In the genomic region with DNA sequence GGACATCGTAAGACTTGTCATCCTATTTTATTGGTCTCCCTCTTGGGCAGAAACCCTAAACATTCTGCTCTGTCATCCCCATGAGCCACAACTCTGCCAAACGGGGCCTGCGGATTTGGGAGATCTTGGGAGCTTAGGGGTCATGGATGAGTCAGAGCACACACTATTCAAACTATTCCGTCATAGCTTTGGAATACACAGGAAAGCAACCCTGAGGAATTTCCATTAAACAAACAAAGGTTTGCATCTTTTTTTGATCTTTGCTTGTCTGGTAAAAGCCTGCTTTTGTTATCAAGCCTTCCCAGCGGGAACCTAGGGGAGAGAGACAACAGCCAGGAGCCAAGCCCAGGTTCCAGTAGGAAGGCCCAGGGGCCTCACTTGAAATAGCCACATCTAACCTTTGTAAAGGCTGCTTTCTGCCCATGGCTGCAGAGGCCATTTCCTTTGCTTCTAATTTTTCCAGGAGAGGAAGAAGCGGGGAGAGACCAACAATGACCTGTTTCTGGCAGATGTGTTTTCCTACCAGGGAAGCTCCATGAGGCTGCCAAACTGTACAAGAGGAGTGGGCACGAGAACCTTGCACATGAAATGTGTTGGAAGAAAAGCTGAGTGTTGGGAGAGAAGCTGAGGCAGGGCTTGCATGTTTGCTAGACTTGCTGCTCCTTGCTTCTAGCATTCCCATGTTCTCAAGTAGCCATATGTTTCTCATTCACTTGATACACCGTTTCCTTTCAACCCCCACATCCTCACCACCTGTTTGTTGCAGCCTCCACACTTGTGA, we compare ENCODE assay signal across 8 cellular contexts. TPM values are rescaled to one million over a fixed set of nuclear protein-coding genes. Genes with fewer than 3 reads are reported as not detected.
DNase-seq lines count a peak whose midpoint lies in the region; ATAC-seq, FAIRE-seq and TF ChIP-seq lines count a peak whose summit lies in the region.
"Not testable (repeated sequence)": the region's sequence is repeated elsewhere in the genome, so short reads cannot be mapped to it uniquely, and the experiment has no call there.

No MANE protein-coding gene starts in this region.

- H3K9ac ChIP-seq in skeletal muscle satellite cell (ENCODE audit: low read depth, low read length): not testable (repeated sequence)

- H3K36me3 ChIP-seq in esophagus (ENCODE audit: control insufficient read depth in 2 of 2, insufficient read depth in 2 of 2, low read length in 1 of 2) (peaks cover 11 to 17% of the 10 kb centered on the region in 2 donors), right atrium auricular region (peaks cover 42% of the 10 kb centered on the region), skeletal muscle satellite cell (ENCODE audit: insufficient read depth, low read length) (peaks cover 35% of the 10 kb centered on the region)
- not testable (repeated sequence) for H3K36me3 ChIP-seq in mucosa of descending colon (ENCODE audit: low read depth)

- POLR2A ChIA-PET in A549 (lab: Yijun Ruan, JAX): interaction anchor here (1.7 kb wide), 1 partner anchor 11 kb away, joined by 8 read pairs; no protein-coding TSS in a partner anchor

- H3K9me3 ChIP-seq in A549; esophagus (ENCODE audit: control insufficient read depth in 2 of 2, insufficient read depth in 1 of 2, low read depth in 1 of 2, low read length in 1 of 2); right atrium auricular region; mucosa of descending colon; skeletal muscle satellite cell (replicated peaks; ENCODE audit: low read length): not testable (repeated sequence)

- FAIRE-seq in A549 (lab: Jason Lieb, UNC): peak; percentile 72
- FAIRE-seq in RCC 7860 (lab: Jason Lieb, UNC): not testable (repeated sequence)

- peak; percentile 85 to 87 for ATAC-seq in A549
- peak; percentile 43 for ATAC-seq in mucosa of descending colon

- TF ChIP-seq CTCF in A549 (IDR thresholded peaks at IDR 0.05); right atrium auricular region (IDR thresholded peaks at IDR 0.05); mucosa of descending colon (IDR thresholded peaks at IDR 0.05): not testable (repeated sequence)

- H3K4me2 ChIP-seq in A549 (peak overlapping the region; percentile 60), skeletal muscle satellite cell (ENCODE audit: low read length) (peak overlapping the region; percentile 27)

- not testable (repeated sequence) for H3K4me3 ChIP-seq in A549; esophagus (ENCODE audit: low read depth in 1 of 2, low read length in 2 of 2); right atrium auricular region; mucosa of descending colon; skeletal muscle satellite cell (ENCODE audit: low read length)

- WGBS in A549 (ENCODE audit: missing lambda C conversion rate): 10% methylated on average over 7 of the region's 8 CpGs
- WGBS in esophagus, 2 donors: 41 to 60% methylated on average over 8 of the region's 8 CpGs

- not testable (repeated sequence) for H3K27me3 ChIP-seq in esophagus (ENCODE audit: control insufficient read depth in 1 of 2, insufficient read depth in 2 of 2, low read length in 2 of 2); right atrium auricular region; skeletal muscle satellite cell (ENCODE audit: control insufficient read depth, insufficient read depth, low read length)

- H3K4me1 ChIP-seq in A549: peaks cover 79% of the 10 kb centered on the region
- H3K4me1 ChIP-seq in esophagus (ENCODE audit: control insufficient read depth in 2 of 2, insufficient read depth in 2 of 2, low read length in 1 of 2): peaks cover 0 to 17% of the 10 kb centered on the region in 2 donors
- peaks cover 0 to 14% of the 10 kb centered on the region in 2 donors for H3K4me1 ChIP-seq in right atrium auricular region
- not testable (repeated sequence) for H3K4me1 ChIP-seq in mucosa of descending colon (ENCODE audit: low read depth)
- peaks cover 22% of the 10 kb centered on the region for H3K4me1 ChIP-seq in skeletal muscle satellite cell (ENCODE audit: control insufficient read depth, insufficient read depth, low read length)

- H3K27ac ChIP-seq in A549: peak overlapping the region; percentile 86 to 95
- peak overlapping the region; percentile 41 to 45 for H3K27ac ChIP-seq in esophagus (ENCODE audit: low read depth in 2 of 2, low read length in 1 of 2)
- peak overlapping the region; percentile 39 to 58 for H3K27ac ChIP-seq in right atrium auricular region

- not testable (repeated sequence) for TF ChIP-seq POLR2A in A549 (IDR thresholded peaks at IDR 0.05; ENCODE audit: low read length)

- TF ChIP-seq RAD21 in A549 (conservative IDR thresholded peaks at IDR 0.05 in 1 of 2, IDR thresholded peaks at IDR 0.05 in 1 of 2): not testable (repeated sequence)

- DNase-seq in A549 (ENCODE audit: low read depth in 1 of 2, low spot score in 1 of 2): peak in 1 of 2 experiments; percentile 88
- DNase-seq in HCEC 1CT: peak; percentile 79
- peak; percentile 26 for DNase-seq in RCC 7860 (ENCODE audit: low spot score)
- peak; percentile 73 for DNase-seq in astrocyte of the hippocampus (ENCODE audit: low read depth, low spot score)
- DNase-seq in right atrium auricular region (ENCODE audit: low spot score); mucosa of descending colon: not testable (repeated sequence)

- intact Hi-C loops in mucosa of descending colon (cut with DNase I, micrococcal nuclease): not testable (repeated sequence)

- peak in 1 of 2 experiments; percentile 67; a peak in 2 of 5 replicates for TF ChIP-seq EP300 in A549 (IDR thresholded peaks at IDR 0.05)

- CTCF ChIA-PET in A549 (lab: Yijun Ruan, JAX): interaction anchor here (1.2 kb wide), 1 partner anchor 37 kb away, joined by 3 read pairs; no protein-coding TSS in a partner anchor

TF ChIP-seq in A549, 52 proteins besides CTCF, POLR2A, EP300 and RAD21:
- peak; percentile 56 for TF ChIP-seq MAFK (IDR thresholded peaks at IDR 0.05; ENCODE audit: partially characterized antibody)
- peak; percentile 69; the same call in 1 of the 2 replicates for TF ChIP-seq GATA3 (IDR thresholded peaks at IDR 0.05; ENCODE audit: borderline replicate concordance)
- peak in 1 of 2 experiments; percentile 68; a peak in 1 of 5 replicates for TF ChIP-seq JUN (IDR thresholded peaks at IDR 0.05)
- peak in 1 of 2 experiments; percentile 39; a peak in 1 of 4 replicates for TF ChIP-seq CEBPB (IDR thresholded peaks at IDR 0.05)
- peak; percentile 66 for TF ChIP-seq FOSL2 (IDR thresholded peaks at IDR 0.05)
- peak; percentile 77 for TF ChIP-seq FOSL2 (CRISPR knock-in tag; IDR thresholded peaks at IDR 0.05)
- TF ChIP-seq ZNF302 (CRISPR knock-in tag; IDR thresholded peaks at IDR 0.05): 0 out of 2 replicates have a peak, but pooled peaks have one; percentile 19
- peak; percentile 63 for TF ChIP-seq JUNB (IDR thresholded peaks at IDR 0.05)
- TF ChIP-seq MAX (IDR thresholded peaks at IDR 0.05): peak; percentile 52; the same call in 1 of the 2 replicates

RNA-seq across cellular contexts. Expression of gene EFCAB12, which starts 39.5 kb away (rescaled TPM):
- polyA plus RNA-seq in A549 (2011; rRNA removed) (0.62 and 0.82 TPM in 2 replicates), A549 (2017; fragmentation: RNase III; extraction: RNeasy Plus Mini Kit Qiagen cat#74134 plus additional on column Dnase treatment) (0.81 to 1.4 TPM (median 1.1 TPM) in 3 replicates), esophagus (under 1 TPM; 0.02 to 0.08 TPM)
- polyA plus RNA-seq in A549 (2012; cell fraction: cytosol; rRNA removed): 0.53 and 0.56 TPM in 2 replicates
- polyA plus RNA-seq in A549 (2012; cell fraction: nucleus; rRNA removed): 2.4 and 2.8 TPM in 2 replicates
- polyA minus RNA-seq in A549 (2011; rRNA and poly(A)+ RNA removed): 1.2 and 1.7 TPM in 2 replicates
- total RNA-seq in right atrium auricular region (under 1 TPM in 1 of 2 donors, not detected in 1; 0.28 TPM), mucosa of descending colon (under 1 TPM; 0.38 to 0.69 (median 0.58) TPM)
- not detected in 2 replicates for total RNA-seq in skeletal muscle satellite cell (2012; rRNA removed)

RNA-seq across cellular contexts. Expression of gene MBD4, which starts 50.8 kb away (rescaled TPM):
- polyA plus RNA-seq in A549 (2011; rRNA removed) (38.2 and 49.7 TPM in 2 replicates), A549 (2017; fragmentation: RNase III; extraction: RNeasy Plus Mini Kit Qiagen cat#74134 plus additional on column Dnase treatment) (26.4 to 32.7 TPM (median 31.4 TPM) in 3 replicates), esophagus (10 to 100 TPM in 1 of 2 donors, 1 to 10 TPM in 1; 6.2 to 13.4 TPM)
- polyA plus RNA-seq in A549 (2012; cell fraction: cytosol; rRNA removed): 12.4 and 13.5 TPM in 2 replicates
- 12.8 and 17.9 TPM in 2 replicates for polyA plus RNA-seq in A549 (2012; cell fraction: nucleus; rRNA removed)
- polyA minus RNA-seq in A549 (2011; rRNA and poly(A)+ RNA removed): 8.2 and 9.5 TPM in 2 replicates
- total RNA-seq in right atrium auricular region (10 to 100 TPM; 17.8 to 26.4 TPM), mucosa of descending colon (10 to 100 TPM; 26.6 to 30.6 (median 27.2) TPM)
- 21.6 and 26.9 TPM in 2 replicates for total RNA-seq in skeletal muscle satellite cell (2012; rRNA removed)

RNA-seq across cellular contexts. Expression of gene IFT122, which starts 51.0 kb away (rescaled TPM):
- polyA plus RNA-seq in A549 (2011; rRNA removed) (17.1 and 20.3 TPM in 2 replicates), A549 (2017; fragmentation: RNase III; extraction: RNeasy Plus Mini Kit Qiagen cat#74134 plus additional on column Dnase treatment) (15.0 to 16.8 TPM (median 15.1 TPM) in 3 replicates), esophagus (1 to 10 TPM; 5.5 to 6.2 TPM)
- 19.0 and 19.7 TPM in 2 replicates for polyA plus RNA-seq in A549 (2012; cell fraction: cytosol; rRNA removed)
- polyA plus RNA-seq in A549 (2012; cell fraction: nucleus; rRNA removed): 78.1 and 111 TPM in 2 replicates
- polyA minus RNA-seq in A549 (2011; rRNA and poly(A)+ RNA removed): 38.7 and 44.4 TPM in 2 replicates
- total RNA-seq in right atrium auricular region (10 to 100 TPM; 18.5 to 36.9 TPM), mucosa of descending colon (10 to 100 TPM; 24.6 to 35.0 (median 29.6) TPM)
- total RNA-seq in skeletal muscle satellite cell (2012; rRNA removed): 14.4 and 26.9 TPM in 2 replicates
